In the genomic region with DNA sequence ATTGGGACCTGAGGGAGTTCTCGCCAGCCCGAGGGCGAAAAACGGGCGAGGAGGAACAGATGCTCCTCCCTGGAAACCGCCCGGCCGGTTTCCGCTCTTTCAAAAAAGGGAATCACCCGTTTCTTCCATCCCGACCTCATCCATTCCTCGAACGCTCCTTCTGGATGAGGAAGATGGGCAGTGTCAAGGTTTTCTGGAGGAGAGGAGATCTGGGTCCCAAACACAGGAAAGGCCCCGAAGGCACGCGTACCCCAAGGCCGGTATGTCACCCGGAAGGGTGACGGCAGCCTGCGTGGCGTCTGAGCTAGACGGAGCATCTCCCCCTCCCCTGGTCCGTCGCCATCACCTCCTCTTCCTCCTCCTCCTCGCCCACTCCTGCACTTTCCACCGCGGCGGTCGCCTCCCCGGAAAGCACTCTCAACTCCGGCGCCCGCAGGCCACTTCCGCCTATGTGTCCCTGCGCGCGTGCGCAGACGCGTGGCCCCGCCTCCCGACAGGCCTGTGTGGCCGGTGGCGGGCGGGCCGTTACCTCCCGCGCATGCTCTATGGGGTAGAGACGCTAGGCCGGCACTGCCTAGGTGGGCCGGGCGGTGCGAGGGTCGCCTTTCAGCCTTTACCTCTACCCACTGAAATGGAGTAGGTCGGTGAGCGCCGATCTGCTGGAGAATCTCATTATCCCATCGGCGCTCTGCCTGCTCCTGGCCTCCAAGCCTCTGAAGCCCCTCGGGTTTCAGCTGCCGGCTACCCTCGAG, we compare ENCODE assay signal across 1 cellular context.
TF ChIP-seq lines count a peak whose summit lies in the region.

Gene SLC35B3 (minus strand): TSS at position 453 of the 752 bp plus-strand sequence.

TF ChIP-seq in H1, 55 proteins besides CTCF, POLR2A, EP300 and RAD21:
- TF ChIP-seq CBX5 (IDR thresholded peaks at IDR 0.05; ENCODE audit: low read depth, low read length) (no peak), NANOG (IDR thresholded peaks at IDR 0.05; ENCODE audit: insufficient read depth, low read depth, low read length, poor library complexity, severe bottlenecking) (no peak), SIN3A (conservative IDR thresholded peaks at IDR 0.05 in 1 of 2, IDR thresholded peaks at IDR 0.05 in 1 of 2; ENCODE audit: low read depth in 1 of 2, low read length in 2 of 2) (peak; percentile 40 to 66; a peak in 1 of 4 replicates), SAP30 (IDR thresholded peaks at IDR 0.05; ENCODE audit: insufficient read depth, insufficient replicate concordance, low read length) (peak; percentile 77), TAF1 (IDR thresholded peaks at IDR 0.05; ENCODE audit: low read depth, low read length) (peak; percentile 82), TAF7 (optimal IDR thresholded peaks at IDR 0.05; ENCODE audit: borderline replicate concordance, low read depth, low read length) (peak; percentile 60), RNF2 (IDR thresholded peaks at IDR 0.05; ENCODE audit: borderline replicate concordance, low read depth, low read length, missing control alignments, poor library complexity, severe bottlenecking) (no peak), RXRA (IDR thresholded peaks at IDR 0.05; ENCODE audit: insufficient read depth, low read depth, low read length) (no peak), GABPA (IDR thresholded peaks at IDR 0.05; ENCODE audit: borderline replicate concordance, insufficient read depth, low read length) (no peak), SRF (IDR thresholded peaks at IDR 0.05; ENCODE audit: low read depth, low read length) (no peak), BRCA1 (IDR thresholded peaks at IDR 0.05; ENCODE audit: low read depth, low read length) (no peak), YY1 (IDR thresholded peaks at IDR 0.05; ENCODE audit: low read depth, low read length) (peak; percentile 33; the same call in 1 of the 2 replicates), CTBP2 (IDR thresholded peaks at IDR 0.05; ENCODE audit: borderline replicate concordance, insufficient read depth, insufficient read length, low read length) (no peak), SP1 (IDR thresholded peaks at IDR 0.05; ENCODE audit: low read depth, low read length) (no peak), POLR2AphosphoS5 (IDR thresholded peaks at IDR 0.05; ENCODE audit: low read depth, low read length) (peak; percentile 82), SIX5 (IDR thresholded peaks at IDR 0.05; ENCODE audit: low read depth, low read length) (no peak), HDAC6 (IDR thresholded peaks at IDR 0.05; ENCODE audit: low read depth, low read length) (no peak), HDAC2 (IDR thresholded peaks at IDR 0.05; ENCODE audit: borderline replicate concordance in 1 of 2, low read depth in 2 of 2, low read length in 2 of 2) (peak in 1 of 2 experiments; percentile 80; a peak in 1 of 4 replicates), KDM4A (IDR thresholded peaks at IDR 0.05; ENCODE audit: low read depth, low read length, severe bottlenecking) (peak; percentile 85), GTF2F1 (IDR thresholded peaks at IDR 0.05; ENCODE audit: borderline replicate concordance, low read depth, low read length) (0 out of 2 replicates have a peak, but pooled peaks have one; percentile 17), EZH2 (IDR thresholded peaks at IDR 0.05; ENCODE audit: low read depth, low read length, severe bottlenecking) (no peak), TBP (IDR thresholded peaks at IDR 0.05; ENCODE audit: low read depth, low read length) (peak; percentile 66), CEBPB (IDR thresholded peaks at IDR 0.05; ENCODE audit: low read depth, low read length) (no peak), JUND (IDR thresholded peaks at IDR 0.05; ENCODE audit: low read length) (no peak), MAX (IDR thresholded peaks at IDR 0.05) (peak; percentile 68; the same call in 1 of the 2 replicates), TCF12 (IDR thresholded peaks at IDR 0.05; ENCODE audit: low read depth, low read length) (no peak), PHF8 (conservative IDR thresholded peaks at IDR 0.05; ENCODE audit: low read depth, low read length) (peak; percentile 75), CBX8 (IDR thresholded peaks at IDR 0.05; ENCODE audit: borderline replicate concordance, low read depth, low read length) (no peak), SIRT6 (IDR thresholded peaks at IDR 0.05; ENCODE audit: low read length) (no peak), ZNF274 (IDR thresholded peaks at IDR 0.05; ENCODE audit: borderline replicate concordance, extremely low read depth, low read length) (no peak), BCL11A (IDR thresholded peaks at IDR 0.05; ENCODE audit: low read depth in 2 of 2, low read length in 2 of 2) (no peak), NRF1 (IDR thresholded peaks at IDR 0.05; ENCODE audit: low read depth, low read length) (peak; percentile 88), CHD1 (IDR thresholded peaks at IDR 0.05; ENCODE audit: low read depth, low read length) (no peak), RBBP5 (IDR thresholded peaks at IDR 0.05; ENCODE audit: borderline replicate concordance, low read depth, low read length) (peak; percentile 85; the same call in 1 of the 2 replicates), ASH2L (IDR thresholded peaks at IDR 0.05; ENCODE audit: low read length) (peak; percentile 93)
- TF ChIP-seq, protein P1, sequence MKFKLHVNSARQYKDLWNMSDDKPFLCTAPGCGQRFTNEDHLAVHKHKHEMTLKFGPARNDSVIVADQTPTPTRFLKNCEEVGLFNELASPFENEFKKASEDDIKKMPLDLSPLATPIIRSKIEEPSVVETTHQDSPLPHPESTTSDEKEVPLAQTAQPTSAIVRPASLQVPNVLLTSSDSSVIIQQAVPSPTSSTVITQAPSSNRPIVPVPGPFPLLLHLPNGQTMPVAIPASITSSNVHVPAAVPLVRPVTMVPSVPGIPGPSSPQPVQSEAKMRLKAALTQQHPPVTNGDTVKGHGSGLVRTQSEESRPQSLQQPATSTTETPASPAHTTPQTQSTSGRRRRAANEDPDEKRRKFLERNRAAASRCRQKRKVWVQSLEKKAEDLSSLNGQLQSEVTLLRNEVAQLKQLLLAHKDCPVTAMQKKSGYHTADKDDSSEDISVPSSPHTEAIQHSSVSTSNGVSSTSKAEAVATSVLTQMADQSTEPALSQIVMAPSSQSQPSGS (IDR thresholded peaks at IDR 0.05; ENCODE audit: low read length): no peak
- TF ChIP-seq, protein P2, sequence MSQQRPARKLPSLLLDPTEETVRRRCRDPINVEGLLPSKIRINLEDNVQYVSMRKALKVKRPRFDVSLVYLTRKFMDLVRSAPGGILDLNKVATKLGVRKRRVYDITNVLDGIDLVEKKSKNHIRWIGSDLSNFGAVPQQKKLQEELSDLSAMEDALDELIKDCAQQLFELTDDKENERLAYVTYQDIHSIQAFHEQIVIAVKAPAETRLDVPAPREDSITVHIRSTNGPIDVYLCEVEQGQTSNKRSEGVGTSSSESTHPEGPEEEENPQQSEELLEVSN (IDR thresholded peaks at IDR 0.05): peak; percentile 61
